Comparison of ENCODE assay signal across 8 cellular contexts in genomic region chr9:134067904-134068741, GRCh38. TPM values are rescaled to one million over a fixed set of nuclear protein-coding genes. Genes with fewer than 3 reads are reported as not detected.
DNase-seq lines count a peak whose midpoint lies in the region; ATAC-seq and TF ChIP-seq lines count a peak whose summit lies in the region.

BRD3 (minus strand) TSS chr9:134068026; CDS start chr9:134053477, 14,549 bp downstream.

- H3K4me3 Mint-ChIP-seq in activated naive CD8-positive, alpha-beta T cell treated with anti-CD3 and anti-CD28 coated beads, Interleukin-2, amount 50 U/mL, for 24 hours = peak within 1 kb of the TSS; percentile 87
- peak within 1 kb of the TSS; percentile 94 for H3K4me3 Mint-ChIP-seq in type B pancreatic cell

- TF ChIP-seq CTCF in heart left ventricle (IDR thresholded peaks at IDR 0.05) = no peak
- no peak for TF ChIP-seq CTCF in type B pancreatic cell (conservative IDR thresholded peaks at IDR 0.05)

- peaks cover 0 to 2% (median 0%) of the 10 kb centered on the region in 9 donors for H3K27me3 ChIP-seq in heart left ventricle

- TF ChIP-seq POLR2A in GM10847 (IDR thresholded peaks at IDR 0.05; ENCODE audit: extremely low read depth, insufficient read length) (peak; percentile 60), heart left ventricle (IDR thresholded peaks at IDR 0.05) (peak; percentile 10 to 75)

- H3K36me3 Mint-ChIP-seq in activated naive CD8-positive, alpha-beta T cell treated with anti-CD3 and anti-CD28 coated beads, Interleukin-2, amount 50 U/mL, for 24 hours (ENCODE audit: low read depth) = no peaks in the 10 kb centered on the region
- H3K36me3 Mint-ChIP-seq in type B pancreatic cell = no peaks in the 10 kb centered on the region

- intact Hi-C loops in heart left ventricle (cut with DNase I) (loop anchor here in 8 of 10 donors (1.0 to 10.0 kb wide), 10 partner anchors 41 to 259 kb away; partner anchors contain the start of genes BRD3OS (in 7 of the 8), WDR5 (in 2 of the 8), RNU6ATAC (in 1 of the 8) and RXRA (in 1 of the 8)), posterior vena cava (cut with DNase I) (loop anchor here in 1 of 2 donors (10.0 kb wide), 1 partner anchor 267 kb away; no protein-coding TSS in a partner anchor)

- 1% methylated on average over 47 to 131 of the region's 131 CpGs; no CpG with 5 or more reads in 1 of the 4 donors for WGBS in heart left ventricle, 4 donors

- H3K36me3 ChIP-seq in heart left ventricle = no peaks in the 10 kb centered on the region

- peaks cover 28% of the 10 kb centered on the region for H3K4me1 Mint-ChIP-seq in activated naive CD8-positive, alpha-beta T cell treated with anti-CD3 and anti-CD28 coated beads, Interleukin-2, amount 50 U/mL, for 24 hours
- peaks cover 19% of the 10 kb centered on the region for H3K4me1 Mint-ChIP-seq in type B pancreatic cell (ENCODE audit: unreplicated experiment)

- ATAC-seq in HG02588 (IDR thresholded peaks at IDR 0.05; ENCODE audit: unreplicated experiment) (peak; percentile 74), heart left ventricle (peak; percentile 84 to 93 (median 90))
- ATAC-seq in activated naive CD8-positive, alpha-beta T cell treated with anti-CD3 and anti-CD28 coated beads, Interleukin-2, amount 50 U/mL, for 24 hours = peak; percentile 89

- peaks cover 12% of the 10 kb centered on the region for H3K27me3 Mint-ChIP-seq in activated naive CD8-positive, alpha-beta T cell treated with anti-CD3 and anti-CD28 coated beads, Interleukin-2, amount 50 U/mL, for 24 hours
- H3K27me3 Mint-ChIP-seq in type B pancreatic cell = peaks cover 24% of the 10 kb centered on the region

- peak within 1 kb of the TSS; percentile 88 for H3K27ac Mint-ChIP-seq in activated naive CD8-positive, alpha-beta T cell treated with anti-CD3 and anti-CD28 coated beads, Interleukin-2, amount 50 U/mL, for 24 hours
- peak within 1 kb of the TSS; percentile 94 for H3K27ac Mint-ChIP-seq in type B pancreatic cell

- DNase-seq in NCI-H1092 (lab: John Stamatoyannopoulos, UW) (peak; percentile 89), SW480 (ENCODE audit: low spot score) (peak; percentile 85), heart left ventricle (peak; percentile 87 to 93 (median 89)), posterior vena cava (ENCODE audit: low spot score) (peak; percentile 95), type B pancreatic cell (ENCODE audit: extremely low spot score, unreplicated experiment) (peak; percentile 89)
- DNase-seq in activated naive CD8-positive, alpha-beta T cell treated with anti-CD3 and anti-CD28 coated beads, Interleukin-2, amount 50 U/mL, for 24 hours = peak; percentile 80

- H3K9me3 Mint-ChIP-seq in activated naive CD8-positive, alpha-beta T cell treated with anti-CD3 and anti-CD28 coated beads, Interleukin-2, amount 50 U/mL, for 24 hours = no peaks in the 10 kb centered on the region
- no peaks in the 10 kb centered on the region for H3K9me3 Mint-ChIP-seq in type B pancreatic cell

- no peaks in the 10 kb centered on the region for H3K9me3 ChIP-seq in heart left ventricle

- H3K27ac ChIP-seq in heart left ventricle = peak within 1 kb of the TSS; percentile 95 to 100 (median 98)

- H3K4me1 ChIP-seq in heart left ventricle = peaks cover 0 to 45% (median 32%) of the 10 kb centered on the region in 12 donors

- peak within 1 kb of the TSS; percentile 64 to 100 (median 90) for H3K4me3 ChIP-seq in heart left ventricle

RNA-seq across cellular contexts. Expression of gene BRD3, which starts in this region (rescaled TPM):
- 10 to 100 TPM; 14.0 to 37.3 (median 29.3) TPM for total RNA-seq in heart left ventricle
- polyA plus RNA-seq in heart left ventricle = 10 to 100 TPM; 10.3 to 10.9 TPM
- 10 to 100 TPM; 32.2 to 32.6 TPM for total RNA-seq in posterior vena cava
- 59.8 and 72.4 TPM in 2 replicates for total RNA-seq in type B pancreatic cell (ENCODE audit: low replicate concordance)

Comparison
In these comparisons a context has a peak if more than half of its experiments do, and no peak if none do; other contexts are left out.
1. Peak in every context shown above with its lines: DNase-seq, ATAC-seq, H3K4me3 ChIP-seq and H3K27ac ChIP-seq.